31 cellular contexts compared by ENCODE assay signal in the genomic region with DNA sequence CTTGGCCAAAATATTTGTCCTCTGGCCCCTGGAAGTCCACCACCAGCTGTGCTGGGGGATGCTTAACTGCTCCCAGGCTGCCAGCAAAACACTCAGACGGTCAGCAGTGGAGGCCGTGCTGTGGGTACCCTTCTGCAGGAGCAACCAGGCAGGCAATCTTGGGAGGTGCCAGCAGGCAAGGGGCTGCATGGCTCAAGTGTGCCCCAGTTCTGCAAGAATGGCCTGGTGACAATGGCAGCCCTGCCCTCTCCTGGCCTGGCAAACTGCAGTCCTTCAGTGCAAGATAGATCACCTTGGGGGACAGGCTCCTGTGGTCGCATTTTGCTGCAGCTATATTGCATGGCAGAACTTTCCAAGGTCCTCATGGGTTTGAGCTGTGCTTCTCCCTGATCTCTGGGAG.
"Had no signal": no experiment of that assay in that cellular context is flagged by ENCODE, and none has a peak within 500 bp of the region (broad histone marks: within the 10 kb centered on the region; RNA-seq: fewer than 3 reads in every experiment).

No MANE protein-coding gene starts in this region.

- H3K27ac ChIP-seq: body of pancreas, cardiac muscle cell, coronary artery, dorsolateral prefrontal cortex, WERI-Rb-1 had no signal

- H3K4me3 ChIP-seq: body of pancreas, cardiac muscle cell, coronary artery, dorsolateral prefrontal cortex had no signal

- H3K4me3 Mint-ChIP-seq: activated B cell treated with CpG ODN at 0.5 μM for 24 hours; activated CD8-positive, alpha-beta T cell treated with anti-CD3 and anti-CD28 coated beads for 36 hours; activated naive CD8-positive, alpha-beta T cell; activated T-cell treated with anti-CD3 and anti-CD28 coated beads, Interleukin-2, amount 50 U/mL, for 4 hours; activated T-helper 17 cell treated with anti-CD3 and anti-CD28 coated beads, Interleukin-2, amount 50 U/mL, for 72 hours; dendritic cell treated with granulocyte-macrophage colony-stimulating factor and Interleukin-4, amounts not matched to agents 40 ng/mL and 50 ng/mL, for 4 days; endodermal cell; T-helper 17 cell had no signal

- H3K27ac Mint-ChIP-seq: activated B cell treated with CpG ODN at 0.5 μM for 24 hours; activated CD8-positive, alpha-beta T cell treated with anti-CD3 and anti-CD28 coated beads for 36 hours; activated naive CD8-positive, alpha-beta T cell; activated T-helper 17 cell treated with anti-CD3 and anti-CD28 coated beads, Interleukin-2, amount 50 U/mL, for 72 hours; dendritic cell treated with granulocyte-macrophage colony-stimulating factor and Interleukin-4, amounts not matched to agents 40 ng/mL and 50 ng/mL, for 4 days; endodermal cell; T-helper 17 cell had no signal

- H3K36me3 ChIP-seq: cardiac muscle cell, WERI-Rb-1 had no signal

- H3K9me3 ChIP-seq: body of pancreas had no signal

- H3K4me1 ChIP-seq: body of pancreas had no signal

- H3K36me3 Mint-ChIP-seq: activated naive CD8-positive, alpha-beta T cell had no signal

- DNase-seq: activated B cell treated with CpG ODN at 0.5 μM for 24 hours; activated CD4-positive, alpha-beta T cell treated with anti-CD3 and anti-CD28 coated beads for 48 hours; activated CD4-positive, alpha-beta T cell treated with anti-CD3 and anti-CD28 coated beads, Interleukin-2, amount 50 U/mL, for 1 hour; activated CD4-positive, alpha-beta T cell treated with anti-CD3 and anti-CD28 coated beads, Interleukin-2, amount 50 U/mL, for 48 hours; activated CD8-positive, alpha-beta memory T cell treated with anti-CD3 and anti-CD28 coated beads for 24 hours; activated CD8-positive, alpha-beta T cell treated with anti-CD3 and anti-CD28 coated beads for 36 hours; activated effector memory CD4-positive, alpha-beta T cell treated with Interleukin-2 at 50 U/mL for 16 hours; activated gamma-delta T cell treated with Interleukin-2 at 50 U/mL for 16 hours; activated naive CD4-positive, alpha-beta T cell treated with anti-CD3 and anti-CD28 coated beads, Interleukin-2, amount 50 U/mL, for 16 hours; activated naive CD4-positive, alpha-beta T cell treated with Interleukin-2 at 50 U/mL for 16 hours; activated T-cell treated with anti-CD3 and anti-CD28 coated beads, Interleukin-2, amount 50 U/mL, for 4 hours; amniotic stem cell; anterior cingulate cortex; body of pancreas; central memory CD4-positive, alpha-beta T cell; cerebellar nuclear complex; dorsolateral prefrontal cortex; effector memory CD4-positive, alpha-beta T cell; endodermal cell; foreskin fibroblast; head of caudate nucleus; T-helper 1 cell; T-helper 17 cell; WERI-Rb-1 had no signal

- H3K9me3 Mint-ChIP-seq: activated CD8-positive, alpha-beta T cell treated with anti-CD3 and anti-CD28 coated beads for 36 hours; activated T-helper 17 cell treated with anti-CD3 and anti-CD28 coated beads, Interleukin-2, amount 50 U/mL, for 72 hours had no signal

- ATAC-seq: activated CD4-positive, CD25-positive, alpha-beta regulatory T cell treated with anti-CD3 and anti-CD28 coated beads, Interleukin-2, amount 50 U/mL, for 24 hours; activated CD8-positive, alpha-beta T cell treated with anti-CD3 and anti-CD28 coated beads for 36 hours; activated T-cell treated with anti-CD3 and anti-CD28 coated beads, Interleukin-2, amount 50 U/mL, for 4 hours; activated T-helper 17 cell treated with anti-CD3 and anti-CD28 coated beads, Interleukin-2, amount 50 U/mL, for 72 hours; body of pancreas; esophagus mucosa; T-helper 17 cell had no signal

- H3K27me3 ChIP-seq: body of pancreas, cardiac muscle cell, dorsolateral prefrontal cortex had no signal

- H3K4me1 Mint-ChIP-seq: activated B cell treated with CpG ODN at 0.5 μM for 24 hours; activated T-helper 17 cell treated with anti-CD3 and anti-CD28 coated beads, Interleukin-2, amount 50 U/mL, for 72 hours; endodermal cell; T-helper 17 cell had no signal
